Comparison of ENCODE assay signal across 8 cellular contexts in genomic region chr19:4368128-4368820, GRCh38. TPM values are rescaled to one million over a fixed set of nuclear protein-coding genes. Genes with fewer than 3 reads are reported as not detected.
A peak's percentile ranks its signal among the peaks of the same experiment; 100 is the strongest.
DNase-seq lines count a peak whose midpoint lies in the region; ATAC-seq, FAIRE-seq and TF ChIP-seq lines count a peak whose summit lies in the region.

No MANE protein-coding gene starts in this region.

- no peak overlapping the region for H3K4me3 ChIP-seq in astrocyte (ENCODE audit: insufficient read depth, low read depth, low read length)
- no peak overlapping the region for H3K4me3 ChIP-seq in left lung

- no peaks in the 10 kb centered on the region for H3K27me3 Mint-ChIP-seq in activated CD8-positive, alpha-beta memory T cell treated with anti-CD3 and anti-CD28 coated beads, Interleukin-2, amount 10 ng/mL, durations not matched to agents 7 days and 5 days
- H3K27me3 Mint-ChIP-seq in astrocyte (ENCODE audit: low read depth, unreplicated experiment) (no peaks in the 10 kb centered on the region), type B pancreatic cell (no peaks in the 10 kb centered on the region)

- H3K9ac ChIP-seq in astrocyte (ENCODE audit: low read length): no peak overlapping the region

- CTCF ChIA-PET in activated CD8-positive, alpha-beta memory T cell treated with anti-CD3 and anti-CD28 coated beads, Interleukin-2, amount 10 ng/mL, durations not matched to agents 7 days and 5 days (lab: Charles Lee): interaction anchor here (0.8 to 2.4 kb wide), 7 partner anchors 10 to 101 kb away, joined by 3 to 16 read pairs (median 7); partner anchors contain the start of genes MPND and SH3GL1

- H4K20me1 ChIP-seq in astrocyte (ENCODE audit: insufficient read depth, low read length): peaks cover 78% of the 10 kb centered on the region

- peaks cover 7% of the 10 kb centered on the region for H3K36me3 Mint-ChIP-seq in activated CD8-positive, alpha-beta memory T cell treated with anti-CD3 and anti-CD28 coated beads, Interleukin-2, amount 10 ng/mL, durations not matched to agents 7 days and 5 days
- H3K36me3 Mint-ChIP-seq in astrocyte (ENCODE audit: low read depth, unreplicated experiment) (peaks cover 6% of the 10 kb centered on the region), type B pancreatic cell (no peaks in the 10 kb centered on the region)

- H3K4me2 ChIP-seq in astrocyte (ENCODE audit: low read length): peak overlapping the region; percentile 63

- H3K27ac Mint-ChIP-seq in activated CD8-positive, alpha-beta memory T cell treated with anti-CD3 and anti-CD28 coated beads, Interleukin-2, amount 10 ng/mL, durations not matched to agents 7 days and 5 days: peak overlapping the region; percentile 93
- H3K27ac Mint-ChIP-seq in astrocyte (ENCODE audit: unreplicated experiment) (peak overlapping the region; percentile 41), type B pancreatic cell (peak overlapping the region; percentile 89)

- no peak for TF ChIP-seq CTCF in astrocyte (IDR thresholded peaks at IDR 0.05; ENCODE audit: insufficient read depth, low read depth, low read length)
- TF ChIP-seq CTCF in left lung (IDR thresholded peaks at IDR 0.05): no peak
- no peak for TF ChIP-seq CTCF in type B pancreatic cell (conservative IDR thresholded peaks at IDR 0.05)

- H3K79me2 ChIP-seq in astrocyte (ENCODE audit: insufficient read depth, low read length): peaks cover 72% of the 10 kb centered on the region

- no peak for FAIRE-seq in astrocyte (lab: Jason Lieb, UNC)

- H3K9me3 Mint-ChIP-seq in activated CD8-positive, alpha-beta memory T cell treated with anti-CD3 and anti-CD28 coated beads, Interleukin-2, amount 10 ng/mL, durations not matched to agents 7 days and 5 days (ENCODE audit: low read depth): no peaks in the 10 kb centered on the region
- H3K9me3 Mint-ChIP-seq in astrocyte (ENCODE audit: unreplicated experiment): no peaks in the 10 kb centered on the region
- no peaks in the 10 kb centered on the region for H3K9me3 Mint-ChIP-seq in type B pancreatic cell

- peaks cover 50% of the 10 kb centered on the region for H3K4me1 Mint-ChIP-seq in activated CD8-positive, alpha-beta memory T cell treated with anti-CD3 and anti-CD28 coated beads, Interleukin-2, amount 10 ng/mL, durations not matched to agents 7 days and 5 days
- H3K4me1 Mint-ChIP-seq in astrocyte (ENCODE audit: low read depth, unreplicated experiment) (peaks cover 14% of the 10 kb centered on the region), type B pancreatic cell (ENCODE audit: unreplicated experiment) (peaks cover 17% of the 10 kb centered on the region)

- no peak for ATAC-seq in activated CD8-positive, alpha-beta memory T cell treated with anti-CD3 and anti-CD28 coated beads, Interleukin-2, amount 10 ng/mL, durations not matched to agents 7 days and 5 days
- no peak for ATAC-seq in left lung

- H3K4me1 ChIP-seq in astrocyte (ENCODE audit: insufficient read depth, low read length): peaks cover 23% of the 10 kb centered on the region
- peaks cover 28 to 62% of the 10 kb centered on the region in 2 donors for H3K4me1 ChIP-seq in left lung

- no peak overlapping the region for H2AFZ ChIP-seq in astrocyte (ENCODE audit: low read depth, low read length)

- no peaks in the 10 kb centered on the region for H3K27me3 ChIP-seq in astrocyte (ENCODE audit: insufficient read depth, low read length)
- no peaks in the 10 kb centered on the region for H3K27me3 ChIP-seq in left lung

- H3K9me3 ChIP-seq in astrocyte (ENCODE audit: insufficient read depth, low read depth, low read length): no peaks in the 10 kb centered on the region
- H3K9me3 ChIP-seq in left lung: no peaks in the 10 kb centered on the region

- H3K36me3 ChIP-seq in astrocyte (ENCODE audit: insufficient read depth, low read length): peaks cover 6% of the 10 kb centered on the region
- peaks cover 0 to 45% of the 10 kb centered on the region in 2 donors for H3K36me3 ChIP-seq in left lung

- no peak for DNase-seq in activated CD8-positive, alpha-beta memory T cell treated with anti-CD3 and anti-CD28 coated beads, Interleukin-2, amount 10 ng/mL, durations not matched to agents 7 days and 5 days
- no peak for DNase-seq in activated CD8-positive, alpha-beta memory T cell treated with anti-CD3 and anti-CD28 coated beads, Interleukin-2, amount 50 U/mL, for 48 hours
- DNase-seq in astrocyte (ENCODE audit: low read depth): no peak
- no peak for DNase-seq in left lung
- no peak for DNase-seq in type B pancreatic cell (ENCODE audit: extremely low spot score, unreplicated experiment)
- no peak for DNase-seq in activated effector memory CD4-positive, alpha-beta T cell treated with anti-CD3 and anti-CD28 coated beads, Interleukin-2, amount 50 U/mL, for 16 hours
- DNase-seq in NCI-H1930 (lab: John Stamatoyannopoulos, UW): no peak
- no peak for DNase-seq in EL

- H3K4me3 Mint-ChIP-seq in activated CD8-positive, alpha-beta memory T cell treated with anti-CD3 and anti-CD28 coated beads, Interleukin-2, amount 10 ng/mL, durations not matched to agents 7 days and 5 days: peak overlapping the region; percentile 66
- H3K4me3 Mint-ChIP-seq in astrocyte (ENCODE audit: unreplicated experiment) (no peak overlapping the region), type B pancreatic cell (no peak overlapping the region)

- intact Hi-C loops in left lung (cut with DNase I): no loop called here

- H3K27ac ChIP-seq in astrocyte (ENCODE audit: low read depth, low read length): no peak overlapping the region
- H3K27ac ChIP-seq in left lung: peak overlapping the region; percentile 85 to 88

RNA-seq across cellular contexts. Expression of gene MPND, which starts 24.9 kb away (rescaled TPM):
- total RNA-seq in activated CD8-positive, alpha-beta memory T cell treated with anti-CD3 and anti-CD28 coated beads, Interleukin-2, amount 10 ng/mL, durations not matched to agents 7 days and 5 days: 10 to 100 TPM; 24.1 to 25.4 TPM
- total RNA-seq in astrocyte: 10.3 and 14.7 TPM in 2 replicates
- 10 to 100 TPM; 21.9 to 31.3 TPM for total RNA-seq in left lung
- 43.5 and 43.6 TPM in 2 replicates for total RNA-seq in type B pancreatic cell (ENCODE audit: low replicate concordance)

RNA-seq across cellular contexts. Expression of gene STAP2, which starts 29.6 kb away (rescaled TPM):
- 1 to 10 TPM; 8.8 to 9.6 TPM for total RNA-seq in activated CD8-positive, alpha-beta memory T cell treated with anti-CD3 and anti-CD28 coated beads, Interleukin-2, amount 10 ng/mL, durations not matched to agents 7 days and 5 days
- 1.8 and 5.3 TPM in 2 replicates for total RNA-seq in astrocyte
- total RNA-seq in left lung: 10 to 100 TPM; 14.1 to 28.1 TPM
- total RNA-seq in type B pancreatic cell (ENCODE audit: low replicate concordance): 42.5 and 96.9 TPM in 2 replicates

RNA-seq across cellular contexts. Expression of gene SH3GL1, which starts 32.1 kb away (rescaled TPM):
- total RNA-seq in activated CD8-positive, alpha-beta memory T cell treated with anti-CD3 and anti-CD28 coated beads, Interleukin-2, amount 10 ng/mL, durations not matched to agents 7 days and 5 days: 10 to 100 TPM; 43.3 to 57.7 TPM
- 101 and 102 TPM in 2 replicates for total RNA-seq in astrocyte
- total RNA-seq in left lung: 10 to 100 TPM; 64.6 to 71.8 TPM
- 74.4 and 87.2 TPM in 2 replicates for total RNA-seq in type B pancreatic cell (ENCODE audit: low replicate concordance)

RNA-seq across cellular contexts. Expression of gene CHAF1A, which starts 34.2 kb away (rescaled TPM):
- total RNA-seq in activated CD8-positive, alpha-beta memory T cell treated with anti-CD3 and anti-CD28 coated beads, Interleukin-2, amount 10 ng/mL, durations not matched to agents 7 days and 5 days: 100 to 1,000 TPM; 118 to 126 TPM
- total RNA-seq in astrocyte (7.2 and 8.5 TPM in 2 replicates), left lung (10 to 100 TPM; 15.6 to 24.1 TPM), type B pancreatic cell (ENCODE audit: low replicate concordance) (25.7 and 46.3 TPM in 2 replicates)

Comparison
In these comparisons a context has a peak if more than half of its experiments do, and no peak if none do; other contexts are left out.
1. H3K27ac Mint-ChIP-seq: peak in every context shown above with its lines; median percentile 93 in activated CD8-positive, alpha-beta memory T cell treated with anti-CD3 and anti-CD28 coated beads, Interleukin-2, amount 10 ng/mL, durations not matched to agents 7 days and 5 days; 89 in type B pancreatic cell; 41 in astrocyte.